Comparison of ENCODE assay signal across 1 cellular context in genomic region chr5:132670218-132670617, GRCh38.
TF ChIP-seq lines count a peak whose summit lies in the region.

No MANE protein-coding gene starts in this region.

TF ChIP-seq in endothelial cell of umbilical vein, 7 proteins besides CTCF, POLR2A, EP300 and RAD21:
- TF ChIP-seq JUN (IDR thresholded peaks at IDR 0.05; ENCODE audit: borderline replicate concordance, insufficient read depth, insufficient read length, low read depth) (no peak), GATA2 (IDR thresholded peaks at IDR 0.05; ENCODE audit: insufficient read depth, insufficient read length, low read depth, low read length) (no peak), POLR2AphosphoS5 (IDR thresholded peaks at IDR 0.05; ENCODE audit: insufficient read depth, low read depth, low read length) (no peak), FOS (IDR thresholded peaks at IDR 0.05; ENCODE audit: borderline replicate concordance, insufficient read depth, low read length) (no peak), MAX (IDR thresholded peaks at IDR 0.05; ENCODE audit: insufficient read depth, insufficient read length) (no peak), MYC (IDR thresholded peaks at IDR 0.05; ENCODE audit: low read depth, low read length) (no peak), EZH2 (IDR thresholded peaks at IDR 0.05; ENCODE audit: borderline replicate concordance, low read depth, low read length, severe bottlenecking) (no peak)
